In genomic region chr17:58510075-58510474, GRCh38 we compare ENCODE assay signal across 2 cellular contexts.
TF ChIP-seq lines count a peak whose summit lies in the region.

No MANE protein-coding gene starts in this region.

TF ChIP-seq in GM12891, 5 proteins besides CTCF, POLR2A, EP300 and RAD21:
- TF ChIP-seq PAX5 (IDR thresholded peaks at IDR 0.05; ENCODE audit: insufficient read depth, low read length, severe bottlenecking): no peak
- peak; percentile 16; the same call in 1 of the 2 replicates for TF ChIP-seq SPI1 (IDR thresholded peaks at IDR 0.05; ENCODE audit: low read depth, low read length)
TF ChIP-seq in GM12891: peak in this region for 1.

TF ChIP-seq in GM12878, 131 proteins besides CTCF, POLR2A, EP300 and RAD21:
- no peak for TF ChIP-seq SREBF1 (IDR thresholded peaks at IDR 0.05; ENCODE audit: low read length)
- no peak for TF ChIP-seq TAF1 (IDR thresholded peaks at IDR 0.05; ENCODE audit: borderline replicate concordance, low read depth, low read length)
- TF ChIP-seq SKIL (IDR thresholded peaks at IDR 0.05; ENCODE audit: low read depth, poor library complexity, severe bottlenecking): peak; percentile 28
- TF ChIP-seq MXI1 (IDR thresholded peaks at IDR 0.05; ENCODE audit: low read depth, low read length): 0 out of 2 replicates have a peak, but pooled peaks have one; percentile 37
- peak; percentile 41; the same call in 1 of the 2 replicates for TF ChIP-seq SPI1 (IDR thresholded peaks at IDR 0.05; ENCODE audit: borderline replicate concordance, insufficient read depth, low read depth, low read length)
- peak; percentile 43; the same call in 1 of the 2 replicates for TF ChIP-seq HDGF (IDR thresholded peaks at IDR 0.05)
- TF ChIP-seq BHLHE40 (IDR thresholded peaks at IDR 0.05; ENCODE audit: borderline replicate concordance in 1 of 2, low read depth in 2 of 2, low read length in 1 of 2): peak; percentile 62 to 75
